In the genomic region with DNA sequence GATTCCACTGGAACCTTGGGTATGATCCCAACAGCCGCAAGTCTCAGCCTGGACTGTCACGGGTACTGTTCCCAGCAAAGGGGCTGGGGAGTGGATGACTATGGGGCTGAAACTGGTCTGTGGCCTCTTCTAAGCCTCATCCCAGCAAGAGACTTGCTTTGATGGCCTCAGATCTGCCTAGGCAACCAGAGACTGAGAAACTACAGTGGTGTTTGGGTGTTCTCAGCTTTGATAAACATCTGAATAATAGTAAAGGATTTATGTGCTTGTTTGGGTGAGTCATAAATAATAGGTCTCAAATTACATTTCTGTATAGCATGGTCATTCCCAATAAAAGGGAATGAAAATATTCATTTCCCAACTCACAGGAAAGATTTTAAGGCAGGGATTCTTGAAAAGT, we compare ENCODE assay signal across 13 cellular contexts. TPM values are rescaled to one million over a fixed set of nuclear protein-coding genes. Genes with fewer than 3 reads are reported as not detected.
A peak's percentile ranks its signal among the peaks of the same experiment; 100 is the strongest.
DNase-seq lines count a peak whose midpoint lies in the region; ATAC-seq lines count a peak whose summit lies in the region.
"Had no signal": no experiment of that assay in that cellular context is flagged by ENCODE, and none has a peak within 500 bp of the region (broad histone marks: within the 10 kb centered on the region; RNA-seq: fewer than 3 reads in every experiment).

No MANE protein-coding gene starts in this region.

- DNase-seq in A172 (ENCODE audit: low spot score) (peak; percentile 57), H4 (ENCODE audit: low spot score) (peak; percentile 83), amniotic epithelial cell (ENCODE audit: low read depth) (peak; percentile 91), iris pigment epithelial cell (ENCODE audit: low read depth) (peak; percentile 89)
- DNase-seq in activated CD4-positive, alpha-beta T cell treated with anti-CD3 and anti-CD28 coated beads, Interleukin-2, amount 50 U/mL, for 1 hour: no peak
- DNase-seq: activated T-cell treated with anti-CD3 and anti-CD28 coated beads, Interleukin-2, amount 50 U/mL, for 24 hours; MV-4-11; NK-92 treated with Interleukin-12 subunit alpha and Interleukin-12 subunit beta, amount 100 ng/mL, for 24 hours; T-helper 9 cell had no signal

- ATAC-seq in GM21825 (IDR thresholded peaks at IDR 0.05; ENCODE audit: unreplicated experiment): no peak
- no peak for ATAC-seq in HG03439 (IDR thresholded peaks at IDR 0.05; ENCODE audit: unreplicated experiment)
- ATAC-seq in GM19035 (IDR thresholded peaks at IDR 0.05; ENCODE audit: unreplicated experiment): no peak
- ATAC-seq: GM12878 had no signal

RNA-seq across cellular contexts. Expression of gene ULK2, which starts 30.2 kb away (rescaled TPM):
- total RNA-seq in A172 (2014; rRNA removed; shearing (Covaris generic)): 18.8 and 21.7 TPM in 2 replicates
- 6.6 and 8.0 TPM in 2 replicates for total RNA-seq in H4 (2014; rRNA removed; shearing (Covaris generic))
